In the genomic region with DNA sequence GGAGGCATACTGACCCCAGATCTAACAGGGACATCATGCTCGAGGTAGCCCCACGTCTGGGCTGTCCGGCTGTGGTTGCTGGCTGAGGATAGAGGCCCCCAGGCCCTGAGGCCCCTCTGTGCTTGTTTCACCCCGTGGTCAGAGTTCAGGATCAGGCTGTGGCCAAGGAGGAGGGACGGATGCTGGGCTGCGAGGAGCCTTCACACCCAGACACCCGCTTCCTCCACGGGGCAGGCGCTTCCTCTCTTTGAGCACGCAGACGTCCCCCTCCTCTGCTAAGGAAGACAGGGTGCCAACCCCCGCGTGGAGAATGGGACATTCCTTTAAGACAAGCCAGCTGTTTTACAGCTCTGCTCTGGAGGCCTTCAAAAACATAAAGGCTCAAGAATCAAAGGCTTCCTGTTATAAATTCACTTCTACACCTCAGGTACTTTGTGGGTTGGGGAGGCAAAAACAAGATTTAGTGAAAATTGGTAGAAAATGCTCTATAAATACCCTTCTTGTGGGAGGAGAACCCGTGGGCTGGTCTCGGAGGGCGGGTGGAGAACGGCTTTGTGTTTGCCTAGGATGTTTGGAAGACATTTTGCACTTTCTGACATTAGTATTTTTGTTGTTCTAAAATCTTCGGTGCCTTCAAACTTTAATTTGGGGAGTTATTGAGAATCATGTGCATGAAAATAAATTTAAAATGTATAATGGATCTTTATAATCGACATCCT, we compare ENCODE assay signal across 20 cellular contexts.
"Had no signal": no experiment of that assay in that cellular context is flagged by ENCODE, and none has a peak within 500 bp of the region (broad histone marks: within the 10 kb centered on the region; RNA-seq: fewer than 3 reads in every experiment).

No MANE protein-coding gene starts in this region.

- ATAC-seq: activated CD4-positive, CD25-positive, alpha-beta regulatory T cell treated with anti-CD3 and anti-CD28 coated beads, Interleukin-2, amount 50 U/mL, for 24 hours; activated T-helper 17 cell treated with anti-CD3 and anti-CD28 coated beads, Interleukin-2, amount 50 U/mL, for 72 hours; gastrocnemius medialis; left lung; pancreas; psoas muscle; right cardiac atrium had no signal

- H3K4me3 ChIP-seq: colonic mucosa, dorsolateral prefrontal cortex, esophagus squamous epithelium, gastrocnemius medialis, left lung, lung, pancreas, psoas muscle, tibial artery had no signal

- H3K36me3 Mint-ChIP-seq: activated naive CD8-positive, alpha-beta T cell treated with anti-CD3 and anti-CD28 coated beads, Interleukin-2, amount 10 ng/mL, durations not matched to agents 7 days and 5 days; natural killer cell treated with Interleukin-12 subunit alpha and Interleukin-12 subunit beta and Interleukin-15 and Interleukin-18, amount 100 ng/mL, for 72 hours had no signal

- H3K27ac Mint-ChIP-seq: activated CD4-positive, alpha-beta memory T cell treated with anti-CD3 and anti-CD28 coated beads, Interleukin-2, amount 10 ng/mL, durations not matched to agents 7 days and 5 days; activated CD4-positive, alpha-beta T cell treated with anti-CD3 and anti-CD28 coated beads, Interleukin-2, amount 10 ng/mL, durations not matched to agents 24 days and 14 days; activated naive CD8-positive, alpha-beta T cell treated with anti-CD3 and anti-CD28 coated beads, Interleukin-2, amount 10 ng/mL, durations not matched to agents 7 days and 5 days; activated T-helper 17 cell treated with anti-CD3 and anti-CD28 coated beads, Interleukin-2, amount 50 U/mL, for 72 hours; natural killer cell treated with Interleukin-12 subunit alpha and Interleukin-12 subunit beta and Interleukin-15 and Interleukin-18, amount 100 ng/mL, for 72 hours; stimulated activated naive CD8-positive, alpha-beta T cell treated with anti-CD3 and anti-CD28 coated beads, Interleukin-15, Interleukin-2, amounts not matched to agents 100 ng/mL and 50 ng/mL, for 24 hours had no signal

- H3K27me3 ChIP-seq: colonic mucosa had no signal

- DNase-seq: activated CD4-positive, alpha-beta memory T cell treated with anti-CD3 and anti-CD28 coated beads, Interleukin-2, amount 10 ng/mL, durations not matched to agents 7 days and 5 days; activated CD4-positive, alpha-beta T cell treated with anti-CD3 and anti-CD28 coated beads, Interleukin-2, amount 10 ng/mL, durations not matched to agents 24 days and 14 days; activated naive CD8-positive, alpha-beta T cell treated with anti-CD3 and anti-CD28 coated beads, Interleukin-2, amount 10 ng/mL, durations not matched to agents 7 days and 5 days; amygdala; colonic mucosa; dorsolateral prefrontal cortex; esophagus squamous epithelium; gastrocnemius medialis; left lung; pancreas; psoas muscle; right cardiac atrium; stimulated activated CD4-positive, alpha-beta T cell treated with anti-CD3 and anti-CD28 coated beads, Interleukin-1b, Interleukin-23, amount 100 ng/mL, for 48 hours; tibial artery had no signal

- H3K4me1 ChIP-seq: colonic mucosa, gastrocnemius medialis, left lung, pancreas, psoas muscle, tibial artery had no signal

- H3K27me3 Mint-ChIP-seq: activated CD4-positive, alpha-beta memory T cell treated with anti-CD3 and anti-CD28 coated beads, Interleukin-2, amount 10 ng/mL, durations not matched to agents 7 days and 5 days; activated CD4-positive, alpha-beta T cell treated with anti-CD3 and anti-CD28 coated beads, Interleukin-2, amount 10 ng/mL, durations not matched to agents 24 days and 14 days had no signal

- FAIRE-seq: pancreas had no signal

- H3K27ac ChIP-seq: colonic mucosa, dorsolateral prefrontal cortex, gastrocnemius medialis, left lung, pancreas, psoas muscle, tibial artery, VCaP had no signal

- H3K4me1 Mint-ChIP-seq: activated CD4-positive, alpha-beta memory T cell treated with anti-CD3 and anti-CD28 coated beads, Interleukin-2, amount 10 ng/mL, durations not matched to agents 7 days and 5 days; activated CD4-positive, alpha-beta T cell treated with anti-CD3 and anti-CD28 coated beads, Interleukin-2, amount 10 ng/mL, durations not matched to agents 24 days and 14 days; activated naive CD8-positive, alpha-beta T cell treated with anti-CD3 and anti-CD28 coated beads, Interleukin-2, amount 10 ng/mL, durations not matched to agents 7 days and 5 days; activated T-helper 17 cell treated with anti-CD3 and anti-CD28 coated beads, Interleukin-2, amount 50 U/mL, for 72 hours had no signal

- H3K9me3 Mint-ChIP-seq: activated CD4-positive, alpha-beta memory T cell treated with anti-CD3 and anti-CD28 coated beads, Interleukin-2, amount 10 ng/mL, durations not matched to agents 7 days and 5 days; activated CD4-positive, alpha-beta T cell treated with anti-CD3 and anti-CD28 coated beads, Interleukin-2, amount 10 ng/mL, durations not matched to agents 24 days and 14 days; activated naive CD8-positive, alpha-beta T cell treated with anti-CD3 and anti-CD28 coated beads, Interleukin-2, amount 10 ng/mL, durations not matched to agents 7 days and 5 days; activated T-helper 17 cell treated with anti-CD3 and anti-CD28 coated beads, Interleukin-2, amount 50 U/mL, for 72 hours; natural killer cell treated with Interleukin-12 subunit alpha and Interleukin-12 subunit beta and Interleukin-15 and Interleukin-18, amount 100 ng/mL, for 72 hours; stimulated activated naive CD8-positive, alpha-beta T cell treated with anti-CD3 and anti-CD28 coated beads, Interleukin-15, Interleukin-2, amounts not matched to agents 100 ng/mL and 50 ng/mL, for 24 hours had no signal

- H3K36me3 ChIP-seq: colonic mucosa, esophagus squamous epithelium, gastrocnemius medialis, left lung, pancreas, tibial artery had no signal

- H3K9me3 ChIP-seq: colonic mucosa, esophagus squamous epithelium, gastrocnemius medialis, left lung, pancreas, psoas muscle had no signal

- H3K4me3 Mint-ChIP-seq: activated CD4-positive, alpha-beta memory T cell treated with anti-CD3 and anti-CD28 coated beads, Interleukin-2, amount 10 ng/mL, durations not matched to agents 7 days and 5 days; activated CD4-positive, alpha-beta T cell treated with anti-CD3 and anti-CD28 coated beads, Interleukin-2, amount 10 ng/mL, durations not matched to agents 24 days and 14 days; activated naive CD8-positive, alpha-beta T cell treated with anti-CD3 and anti-CD28 coated beads, Interleukin-2, amount 10 ng/mL, durations not matched to agents 7 days and 5 days; activated T-helper 17 cell treated with anti-CD3 and anti-CD28 coated beads, Interleukin-2, amount 50 U/mL, for 72 hours; natural killer cell treated with Interleukin-12 subunit alpha and Interleukin-12 subunit beta and Interleukin-15 and Interleukin-18, amount 100 ng/mL, for 72 hours; stimulated activated naive CD8-positive, alpha-beta T cell treated with anti-CD3 and anti-CD28 coated beads, Interleukin-15, Interleukin-2, amounts not matched to agents 100 ng/mL and 50 ng/mL, for 24 hours had no signal
